9 cellular contexts compared by ENCODE assay signal in genomic region chr10:62268027-62268398, GRCh38. TPM values are rescaled to one million over a fixed set of nuclear protein-coding genes. Genes with fewer than 3 reads are reported as not detected.
A peak's percentile ranks its signal among the peaks of the same experiment; 100 is the strongest.
DNase-seq lines count a peak whose midpoint lies in the region; ATAC-seq and TF ChIP-seq lines count a peak whose summit lies in the region.
"Had no signal": no experiment of that assay in that cellular context is flagged by ENCODE, and none has a peak within 500 bp of the region (broad histone marks: within the 10 kb centered on the region; RNA-seq: fewer than 3 reads in every experiment).

No MANE protein-coding gene starts in this region.

- H3K36me3 Mint-ChIP-seq in activated T-cell treated with anti-CD3 and anti-CD28 coated beads, Interleukin-2, amount 50 U/mL, for 4 hours (ENCODE audit: insufficient read depth): no peaks in the 10 kb centered on the region

- H3K27me3 ChIP-seq in Peyer's patch: no peaks in the 10 kb centered on the region
- H3K27me3 ChIP-seq: body of pancreas had no signal

- no peak for DNase-seq in activated T-cell treated with anti-CD3 and anti-CD28 coated beads, Interleukin-2, amount 50 U/mL, for 4 hours
- no peak for DNase-seq in activated T-cell treated with anti-CD3 and anti-CD28 coated beads for 4 hours
- no peak for DNase-seq in Peyer's patch
- DNase-seq in fibroblast of mammary gland (ENCODE audit: low read depth): no peak
- no peak for DNase-seq in retinal pigment epithelial cell (ENCODE audit: low read depth)
- DNase-seq in SW 1271 (lab: John Stamatoyannopoulos, UW): no peak
- no peak for DNase-seq in GF-D8 (lab: John Stamatoyannopoulos, UW)

- H3K27me3 Mint-ChIP-seq in activated T-cell treated with anti-CD3 and anti-CD28 coated beads, Interleukin-2, amount 50 U/mL, for 4 hours (ENCODE audit: low read depth): peaks cover 13% of the 10 kb centered on the region

- no peaks in the 10 kb centered on the region for H3K9me3 ChIP-seq in Peyer's patch
- H3K9me3 ChIP-seq: body of pancreas had no signal

- H3K4me1 Mint-ChIP-seq in activated T-cell treated with anti-CD3 and anti-CD28 coated beads, Interleukin-2, amount 50 U/mL, for 4 hours (ENCODE audit: low read depth): peaks cover 25% of the 10 kb centered on the region

- peak overlapping the region; percentile 64 to 80 (median 74) for H3K4me3 ChIP-seq in Peyer's patch
- H3K4me3 ChIP-seq in fibroblast of mammary gland (ENCODE audit: control insufficient read depth, low read depth, low read length): peak overlapping the region; percentile 60
- H3K4me3 ChIP-seq in retinal pigment epithelial cell (ENCODE audit: low read length): peak overlapping the region; percentile 84

- peaks cover 0 to 12% (median 2%) of the 10 kb centered on the region in 4 donors for H3K4me1 ChIP-seq in Peyer's patch

- TF ChIP-seq CTCF in Peyer's patch (IDR thresholded peaks at IDR 0.05) (no peak), fibroblast of mammary gland (conservative IDR thresholded peaks at IDR 0.05; ENCODE audit: control insufficient read depth, insufficient read depth, low read depth, low read length) (no peak), retinal pigment epithelial cell (conservative IDR thresholded peaks at IDR 0.05; ENCODE audit: low read depth, low read length) (no peak)

- peak overlapping the region in 1 of 4 donors; percentile 51 for H3K27ac ChIP-seq in Peyer's patch

- no peaks in the 10 kb centered on the region for H3K9me3 Mint-ChIP-seq in activated T-cell treated with anti-CD3 and anti-CD28 coated beads, Interleukin-2, amount 50 U/mL, for 4 hours

- no peak for TF ChIP-seq POLR2A in Peyer's patch (IDR thresholded peaks at IDR 0.05)

- peak overlapping the region; percentile 79 for H3K4me3 Mint-ChIP-seq in activated T-cell treated with anti-CD3 and anti-CD28 coated beads, Interleukin-2, amount 50 U/mL, for 4 hours

- H3K36me3 ChIP-seq in Peyer's patch: no peaks in the 10 kb centered on the region

- ATAC-seq in activated T-cell treated with anti-CD3 and anti-CD28 coated beads, Interleukin-2, amount 50 U/mL, for 4 hours: peak in 1 of 2 donors; percentile 11
- no peak for ATAC-seq in HG02642 (IDR thresholded peaks at IDR 0.05; ENCODE audit: poor library complexity, unreplicated experiment)

RNA-seq across cellular contexts. Expression of gene RTKN2, which starts 0.6 kb away (rescaled TPM):
- 1 to 10 TPM; 2.1 to 4.0 (median 3.2) TPM for total RNA-seq in activated T-cell treated with anti-CD3 and anti-CD28 coated beads, Interleukin-2, amount 50 U/mL, for 4 hours
- 1 to 10 TPM; 1.3 to 5.8 (median 1.7) TPM for total RNA-seq in Peyer's patch
